Comparison of ENCODE assay signal across 14 cellular contexts in genomic region chr10:17835688-17836087, GRCh38. TPM values are rescaled to one million over a fixed set of nuclear protein-coding genes. Genes with fewer than 3 reads are reported as not detected.
DNase-seq lines count a peak whose midpoint lies in the region; ATAC-seq, FAIRE-seq and TF ChIP-seq lines count a peak whose summit lies in the region.
"Had no signal": no experiment of that assay in that cellular context is flagged by ENCODE, and none has a peak within 500 bp of the region (broad histone marks: within the 10 kb centered on the region; RNA-seq: fewer than 3 reads in every experiment).

No MANE protein-coding gene starts in this region.

- FAIRE-seq in pancreas (lab: Jason Lieb, UNC) (no peak), frontal cortex (lab: Jason Lieb, UNC) (no peak)
- FAIRE-seq: TTC549 had no signal

- in situ Hi-C loops in Panc1 (cut with HindIII; ENCODE audit: low pct_unique_long_range_greater_than_20kb, low sequenced_read_pairs): no loop called here
- in situ Hi-C loops in G401 (cut with HindIII; ENCODE audit: low sequenced_read_pairs): no loop called here

- H3K9me3 ChIP-seq in Panc1 (ENCODE audit: control insufficient read depth, insufficient read depth, low read depth, low read length) (no peaks in the 10 kb centered on the region), pancreas (no peaks in the 10 kb centered on the region)
- H3K9me3 ChIP-seq: colonic mucosa had no signal

- peaks cover 10% of the 10 kb centered on the region for H3K4me1 ChIP-seq in Panc1 (ENCODE audit: control insufficient read depth, insufficient read depth, low read length)
- H3K4me1 ChIP-seq in pancreas: peaks cover 8 to 19% (median 8%) of the 10 kb centered on the region in 3 donors
- H3K4me1 ChIP-seq: colonic mucosa, parathyroid adenoma had no signal

- CTCF ChIA-PET in Panc1 (lab: Charles Lee): no interaction called here

- DNase-seq in GM04504 (ENCODE audit: low read depth): peak; percentile 83
- DNase-seq in Panc1 (ENCODE audit: low read depth, low spot score): peak; percentile 77
- DNase-seq in epithelial cell of proximal tubule (ENCODE audit: low read depth): peak; percentile 85
- DNase-seq in pancreas: no peak
- no peak for DNase-seq in cortex of kidney (lab: John Stamatoyannopoulos, UW)
- no peak for DNase-seq in frontal cortex (ENCODE audit: low spot score in 2 of 2)
- DNase-seq in NCI-H2227 (lab: John Stamatoyannopoulos, UW; ENCODE audit: unreplicated experiment): no peak
- no peak for DNase-seq in G401 (ENCODE audit: low spot score)
- DNase-seq: activated T-cell treated with anti-CD3 and anti-CD28 coated beads, Interleukin-2, amount 50 U/mL, for 48 hours; colonic mucosa; NCI-H774 had no signal

- TF ChIP-seq CTCF in Panc1 (IDR thresholded peaks at IDR 0.05) (no peak), epithelial cell of proximal tubule (conservative IDR thresholded peaks at IDR 0.05; ENCODE audit: low read depth, low read length) (peak; percentile 25), pancreas (IDR thresholded peaks at IDR 0.05) (no peak)

- H3K27me3 ChIP-seq in Panc1 (ENCODE audit: control insufficient read depth, insufficient read depth, low read length): no peaks in the 10 kb centered on the region
- no peaks in the 10 kb centered on the region for H3K27me3 ChIP-seq in pancreas
- H3K27me3 ChIP-seq: colonic mucosa had no signal

- H3K4me3 ChIP-seq in Panc1 (ENCODE audit: low read depth in 2 of 2, low read length in 2 of 2) (no peak overlapping the region), epithelial cell of proximal tubule (ENCODE audit: low read depth, low read length) (no peak overlapping the region), pancreas (no peak overlapping the region)
- H3K4me3 ChIP-seq: colonic mucosa had no signal

- no peaks in the 10 kb centered on the region for H3K36me3 ChIP-seq in Panc1 (ENCODE audit: control insufficient read depth, insufficient read depth, low read length)
- no peaks in the 10 kb centered on the region for H3K36me3 ChIP-seq in pancreas
- H3K36me3 ChIP-seq: colonic mucosa had no signal

- BruUV-seq in Panc1 (replicated peaks; lab: Mats Ljungman, UMichigan): no TSS peak

- WGBS in pancreas, 2 donors: 73 to 78% methylated on average over 1 of the region's 1 CpG

- POLR2A ChIA-PET in Panc1 (lab: Charles Lee): no interaction called here

- 0 out of 2 replicates have a peak overlapping the region, but pooled peaks have one; percentile 8 for H3K27ac ChIP-seq in Panc1 (ENCODE audit: low read length)
- no peak overlapping the region for H3K27ac ChIP-seq in pancreas
- H3K27ac ChIP-seq: colonic mucosa, KMS-11, parathyroid adenoma had no signal

- ATAC-seq in Panc1 (peak; percentile 79), pancreas (peak in 3 of 4 donors; percentile 14 to 29 (median 15))

- intact Hi-C loops in Panc1 (cut with micrococcal nuclease; ENCODE audit: unreplicated experiment): no loop called here
- intact Hi-C loops in pancreas (cut with DNase I): no loop called here

RNA-seq across cellular contexts. Expression of gene MRC1, which starts 26.5 kb away (rescaled TPM):
- 0.21 TPM for total RNA-seq in Panc1 (2021; ENCODE audit: unreplicated experiment)
- not detected for polyA plus RNA-seq in Panc1 (2012; ENCODE audit: insufficient read length)
- total RNA-seq in epithelial cell of proximal tubule: not detected in 2 replicates
- 10 to 100 TPM in 2 of 6 donors, 1 to 10 TPM in 4; 1.2 to 23.6 (median 4.7) TPM for total RNA-seq in pancreas
- polyA plus RNA-seq in pancreas: 1 to 10 TPM; 2.2 to 3.8 TPM
- 3.7 TPM for total RNA-seq in frontal cortex
- total RNA-seq in G401 (2014; rRNA removed; shearing (Covaris generic)): 0.12 TPM in 1 of 2 replicates, not detected in the other

Comparison
In these comparisons a context has a peak if more than half of its experiments do, and no peak if none do; other contexts are left out.
1. DNase-seq: peak in GM04504 (single experiment), Panc1 (single experiment) and epithelial cell of proximal tubule (single experiment); none in pancreas (0 of 6), cortex of kidney (single experiment), frontal cortex (0 of 2), NCI-H2227 (single experiment) and G401 (single experiment).